ENCODE assay signal across 33 cellular contexts in the genomic region with DNA sequence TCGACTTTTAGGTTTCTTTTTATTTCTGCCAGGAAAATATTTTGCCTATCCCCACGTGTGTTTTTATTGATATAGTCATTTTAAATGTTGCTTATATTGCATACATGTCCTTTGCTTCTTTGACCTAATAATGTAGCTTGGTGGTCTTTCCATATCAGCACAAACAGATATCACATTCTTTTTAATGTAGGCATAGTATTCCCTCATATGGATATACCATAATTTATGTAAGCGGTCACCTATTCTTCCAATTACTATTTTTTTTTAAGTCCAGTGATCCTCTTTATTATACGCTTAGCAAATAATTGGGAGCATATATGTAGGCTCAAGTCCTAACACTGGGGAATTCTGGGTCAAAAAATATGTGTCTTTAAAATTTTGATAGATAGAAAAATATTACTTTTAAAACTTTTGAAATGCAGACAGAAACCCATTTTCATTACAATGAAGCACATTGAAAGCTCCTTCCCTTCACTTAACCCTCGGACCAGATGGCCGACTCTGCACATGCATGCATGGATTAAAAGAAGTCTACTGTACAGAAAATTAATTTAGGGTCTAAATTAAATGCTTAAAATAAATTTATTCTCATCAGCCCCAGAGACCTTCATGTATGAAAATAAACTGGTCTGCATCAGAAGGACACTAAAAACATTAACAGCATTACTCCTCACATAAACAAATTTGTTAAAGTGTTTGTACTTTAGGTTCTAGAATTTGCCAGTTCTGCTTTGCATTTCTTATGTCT.
"Had no signal": no experiment of that assay in that cellular context is flagged by ENCODE, and none has a peak within 500 bp of the region (broad histone marks: within the 10 kb centered on the region; RNA-seq: fewer than 3 reads in every experiment).

No MANE protein-coding gene starts in this region.

- H3K4me3 ChIP-seq: ascending aorta, breast epithelium, cardiac muscle cell, colonic mucosa, esophagus squamous epithelium, gastroesophageal sphincter, heart right ventricle had no signal

- H3K27me3 ChIP-seq: ascending aorta, breast epithelium, cardiac muscle cell, colonic mucosa, esophagus squamous epithelium, gastroesophageal sphincter, heart right ventricle had no signal

- H3K4me3 Mint-ChIP-seq: activated CD4-positive, alpha-beta memory T cell treated with anti-CD3 and anti-CD28 coated beads, Interleukin-2, amount 10 ng/mL, durations not matched to agents 7 days and 5 days; activated CD4-positive, alpha-beta T cell treated with anti-CD3 and anti-CD28 coated beads, Interleukin-2, amount 10 ng/mL, durations not matched to agents 7 days and 5 days; activated naive CD8-positive, alpha-beta T cell; activated T-cell treated with anti-CD3 and anti-CD28 coated beads, Interleukin-2, amount 50 U/mL, for 24 hours; activated T-cell treated with anti-CD3 and anti-CD28 coated beads, Interleukin-2, amount 50 U/mL, for 72 hours; brain; T-helper 17 cell; T-helper 2 cell treated with Interferon-gamma antibody and Interleukin-4, amounts not matched to agents 5 μg/mL and 100 μg/mL, for 36 hours had no signal

- H3K27me3 Mint-ChIP-seq: activated CD4-positive, alpha-beta memory T cell treated with anti-CD3 and anti-CD28 coated beads, Interleukin-2, amount 10 ng/mL, durations not matched to agents 7 days and 5 days; activated CD4-positive, alpha-beta T cell treated with anti-CD3 and anti-CD28 coated beads, Interleukin-2, amount 10 ng/mL, durations not matched to agents 7 days and 5 days; activated naive CD8-positive, alpha-beta T cell; activated T-cell treated with anti-CD3 and anti-CD28 coated beads, Interleukin-2, amount 50 U/mL, for 24 hours; brain; T-helper 17 cell had no signal

- ATAC-seq: activated T-cell treated with anti-CD3 and anti-CD28 coated beads, Interleukin-2, amount 50 U/mL, for 72 hours; gastroesophageal sphincter; heart right ventricle; T-helper 17 cell had no signal

- H3K27ac ChIP-seq: ascending aorta, breast epithelium, cardiac muscle cell, colonic mucosa, epithelial cell of prostate, esophagus squamous epithelium, gastroesophageal sphincter, heart right ventricle had no signal

- H3K27ac Mint-ChIP-seq: activated CD4-positive, alpha-beta memory T cell treated with anti-CD3 and anti-CD28 coated beads, Interleukin-2, amount 10 ng/mL, durations not matched to agents 7 days and 5 days; activated CD4-positive, alpha-beta T cell treated with anti-CD3 and anti-CD28 coated beads, Interleukin-2, amount 10 ng/mL, durations not matched to agents 7 days and 5 days; activated naive CD8-positive, alpha-beta T cell; activated T-cell treated with anti-CD3 and anti-CD28 coated beads, Interleukin-2, amount 50 U/mL, for 24 hours; activated T-cell treated with anti-CD3 and anti-CD28 coated beads, Interleukin-2, amount 50 U/mL, for 72 hours; T-helper 2 cell treated with Interferon-gamma antibody and Interleukin-4, amounts not matched to agents 5 μg/mL and 100 μg/mL, for 36 hours had no signal

- FAIRE-seq: endometrium, endothelial cell of umbilical vein had no signal

- H3K36me3 ChIP-seq: ascending aorta, breast epithelium, colonic mucosa had no signal

- H3K4me1 Mint-ChIP-seq: activated CD4-positive, alpha-beta memory T cell treated with anti-CD3 and anti-CD28 coated beads, Interleukin-2, amount 10 ng/mL, durations not matched to agents 7 days and 5 days; brain; T-helper 17 cell had no signal

- H3K9me3 ChIP-seq: ascending aorta, breast epithelium, colonic mucosa, esophagus squamous epithelium, gastroesophageal sphincter, heart right ventricle had no signal

- H3K9me3 Mint-ChIP-seq: activated CD4-positive, alpha-beta memory T cell treated with anti-CD3 and anti-CD28 coated beads, Interleukin-2, amount 10 ng/mL, durations not matched to agents 7 days and 5 days; activated CD4-positive, alpha-beta T cell treated with anti-CD3 and anti-CD28 coated beads, Interleukin-2, amount 10 ng/mL, durations not matched to agents 7 days and 5 days; activated T-cell treated with anti-CD3 and anti-CD28 coated beads, Interleukin-2, amount 50 U/mL, for 24 hours; activated T-cell treated with anti-CD3 and anti-CD28 coated beads, Interleukin-2, amount 50 U/mL, for 72 hours; T-helper 2 cell treated with Interferon-gamma antibody and Interleukin-4, amounts not matched to agents 5 μg/mL and 100 μg/mL, for 36 hours had no signal

- H3K4me1 ChIP-seq: ascending aorta, breast epithelium, colonic mucosa, gastroesophageal sphincter had no signal

- DNase-seq: activated CD4-positive, alpha-beta memory T cell treated with anti-CD3 and anti-CD28 coated beads, Interleukin-2, amount 10 ng/mL, durations not matched to agents 7 days and 5 days; activated CD4-positive, alpha-beta T cell treated with anti-CD3 and anti-CD28 coated beads for 1 hour; activated CD4-positive, alpha-beta T cell treated with anti-CD3 and anti-CD28 coated beads for 4 hours; activated CD4-positive, alpha-beta T cell treated with anti-CD3 and anti-CD28 coated beads, Interleukin-2, amount 10 ng/mL, durations not matched to agents 7 days and 5 days; activated CD4-positive, alpha-beta T cell treated with anti-CD3 and anti-CD28 coated beads, Interleukin-2, amount 50 U/mL, for 4 hours; activated CD8-positive, alpha-beta memory T cell treated with anti-CD3 and anti-CD28 coated beads, Interleukin-2, amount 50 U/mL, for 48 hours; activated effector memory CD4-positive, alpha-beta T cell treated with Interleukin-2 at 50 U/mL for 16 hours; activated gamma-delta T cell treated with Interleukin-2 at 50 U/mL for 16 hours; activated naive CD4-positive, alpha-beta T cell treated with anti-CD3 and anti-CD28 coated beads, Interleukin-2, amount 50 U/mL, for 16 hours; activated naive CD4-positive, alpha-beta T cell treated with Interleukin-2 at 50 U/mL for 16 hours; activated T-cell treated with anti-CD3 and anti-CD28 coated beads for 4 hours; activated T-cell treated with anti-CD3 and anti-CD28 coated beads, Interleukin-2, amount 50 U/mL, for 24 hours; activated T-cell treated with anti-CD3 and anti-CD28 coated beads, Interleukin-2, amount 50 U/mL, for 72 hours; central memory CD4-positive, alpha-beta T cell; cerebellar nuclear complex; colonic mucosa; effector CD8-positive, alpha-beta T cell; esophagus squamous epithelium; foreskin melanocyte; heart right ventricle; T-helper 1 cell; T-helper 17 cell; T1000 had no signal
